Comparison of ENCODE assay signal across 1 cellular context in the genomic region with DNA sequence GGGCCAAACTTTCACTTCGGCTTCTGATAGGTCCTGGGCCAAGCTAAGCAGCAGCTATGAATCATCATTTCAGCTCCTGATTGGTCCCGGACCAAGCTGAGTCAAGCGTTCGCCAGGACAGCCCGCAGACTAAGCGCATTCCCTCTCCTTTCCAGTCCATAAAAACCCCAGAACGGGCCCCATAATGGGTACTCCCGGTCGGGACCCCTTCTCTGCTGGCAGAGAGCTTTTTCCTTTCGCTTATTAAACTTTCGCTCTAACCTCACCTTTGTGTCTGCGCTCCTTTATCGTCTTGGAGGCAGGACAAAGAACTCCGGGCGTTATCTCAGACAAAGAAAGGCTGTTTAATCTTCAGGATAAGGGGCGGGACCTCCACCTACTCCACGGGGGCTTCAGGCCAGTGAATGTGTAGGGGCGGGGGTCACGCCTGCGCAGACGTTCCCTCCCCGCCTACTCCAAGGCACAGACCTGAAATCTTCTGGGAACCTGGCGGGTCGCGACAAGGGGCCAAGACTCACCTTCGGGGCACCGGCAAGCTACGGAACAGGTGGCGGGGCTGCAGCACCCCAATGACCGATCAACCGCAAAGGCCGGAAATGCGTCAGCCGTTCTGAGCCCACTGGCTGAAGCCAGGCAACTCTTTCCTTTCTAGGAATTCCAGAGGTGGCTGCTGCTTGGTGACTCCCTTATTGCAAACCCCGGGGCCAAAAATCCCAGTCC.
TF ChIP-seq lines count a peak whose summit lies in the region.

TSS of gene ZSCAN31 (minus strand) at position 585 of the 720 bp plus-strand sequence. CDS start 6,465 bp downstream, outside the sequence.

TF ChIP-seq in K562, 482 proteins besides CTCF, POLR2A, EP300 and RAD21 (continued from another document and continues in another):
- TF ChIP-seq, protein P1, sequence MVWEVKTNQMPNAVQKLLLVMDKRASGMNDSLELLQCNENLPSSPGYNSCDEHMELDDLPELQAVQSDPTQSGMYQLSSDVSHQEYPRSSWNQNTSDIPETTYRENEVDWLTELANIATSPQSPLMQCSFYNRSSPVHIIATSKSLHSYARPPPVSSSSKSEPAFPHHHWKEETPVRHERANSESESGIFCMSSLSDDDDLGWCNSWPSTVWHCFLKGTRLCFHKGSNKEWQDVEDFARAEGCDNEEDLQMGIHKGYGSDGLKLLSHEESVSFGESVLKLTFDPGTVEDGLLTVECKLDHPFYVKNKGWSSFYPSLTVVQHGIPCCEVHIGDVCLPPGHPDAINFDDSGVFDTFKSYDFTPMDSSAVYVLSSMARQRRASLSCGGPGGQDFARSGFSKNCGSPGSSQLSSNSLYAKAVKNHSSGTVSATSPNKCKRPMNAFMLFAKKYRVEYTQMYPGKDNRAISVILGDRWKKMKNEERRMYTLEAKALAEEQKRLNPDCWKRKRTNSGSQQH (CRISPR knock-in tag; IDR thresholded peaks at IDR 0.05) = peak; percentile 54; the same call in 1 of the 2 replicates
- TF ChIP-seq THAP7 (CRISPR knock-in tag; IDR thresholded peaks at IDR 0.05) (peak; percentile 37; the same call in 1 of the 2 replicates), MEF2A (IDR thresholded peaks at IDR 0.05; ENCODE audit: control insufficient read depth, low read depth, low read length) (0 out of 2 replicates have a peak, but pooled peaks have one; percentile 14), ZNF436 (CRISPR knock-in tag; IDR thresholded peaks at IDR 0.05) (peak; percentile 68), SP2 (IDR thresholded peaks at IDR 0.05; ENCODE audit: extremely low read depth, low read depth, low read length, poor library complexity, severe bottlenecking) (peak; percentile 27), TSHZ1 (CRISPR knock-in tag; IDR thresholded peaks at IDR 0.05) (no peak), EGR1 (conservative IDR thresholded peaks at IDR 0.05) (peak; percentile 91), TBP (optimal IDR thresholded peaks at IDR 0.05; ENCODE audit: low read depth, low read length) (peak; percentile 93), MLX (CRISPR knock-in tag; conservative IDR thresholded peaks at IDR 0.05) (peak in 1 of 2 experiments; percentile 87; a peak in 1 of 4 replicates), HNRNPL (IDR thresholded peaks at IDR 0.05; ENCODE audit: low read depth, low read length) (peak; percentile 36; the same call in 1 of the 2 replicates), IRF9 (tag; IDR thresholded peaks at IDR 0.05) (no peak), TRIM28 (IDR thresholded peaks at IDR 0.05) (no peak), ZBTB12 (CRISPR knock-in tag; IDR thresholded peaks at IDR 0.05) (peak; percentile 50; the same call in 1 of the 2 replicates), MAZ (CRISPR knock-in tag; conservative IDR thresholded peaks at IDR 0.05 in 1 of 2, IDR thresholded peaks at IDR 0.05 in 1 of 2) (peak; percentile 35 to 91; a peak in 3 of 4 replicates), HMG20A (CRISPR knock-in tag; conservative IDR thresholded peaks at IDR 0.05) (no peak), NRF1 (conservative IDR thresholded peaks at IDR 0.05 in 1 of 2, IDR thresholded peaks at IDR 0.05 in 1 of 2) (peak; percentile 94 to 95), JUND (IDR thresholded peaks at IDR 0.05; ENCODE audit: borderline replicate concordance, low read depth, low read length) (peak; percentile 95), JUND (tag; IDR thresholded peaks at IDR 0.05; ENCODE audit: borderline replicate concordance, low read depth, low read length) (peak; percentile 96), ETS1 (conservative IDR thresholded peaks at IDR 0.05; ENCODE audit: control insufficient read depth, low read depth, low read length) (peak; percentile 84; the same call in 1 of the 2 replicates), FOSL1 (tag; conservative IDR thresholded peaks at IDR 0.05) (peak; percentile 99), SMC3 (conservative IDR thresholded peaks at IDR 0.05; ENCODE audit: insufficient read depth, low read depth, low read length) (0 out of 2 replicates have a peak, but pooled peaks have one; percentile 16), POLR2AphosphoS2 (IDR thresholded peaks at IDR 0.05; ENCODE audit: low read length) (no peak; the same call in 1 of the 2 replicates), SIRT6 (IDR thresholded peaks at IDR 0.05; ENCODE audit: low read depth, low read length) (peak; percentile 72), XRCC5 (IDR thresholded peaks at IDR 0.05; ENCODE audit: low read depth, low read length) (no peak), SMARCA4 (IDR thresholded peaks at IDR 0.05) (no peak), SRSF1 (IDR thresholded peaks at IDR 0.05; ENCODE audit: low read depth, low read length) (no peak), ATF1 (CRISPR knock-in tag; IDR thresholded peaks at IDR 0.05) (no peak), ATF1 (tag; IDR thresholded peaks at IDR 0.05) (peak; percentile 84), ZNF444 (CRISPR knock-in tag; IDR thresholded peaks at IDR 0.05) (0 out of 2 replicates have a peak, but pooled peaks have one; percentile 15)
- TF ChIP-seq, protein P2, sequence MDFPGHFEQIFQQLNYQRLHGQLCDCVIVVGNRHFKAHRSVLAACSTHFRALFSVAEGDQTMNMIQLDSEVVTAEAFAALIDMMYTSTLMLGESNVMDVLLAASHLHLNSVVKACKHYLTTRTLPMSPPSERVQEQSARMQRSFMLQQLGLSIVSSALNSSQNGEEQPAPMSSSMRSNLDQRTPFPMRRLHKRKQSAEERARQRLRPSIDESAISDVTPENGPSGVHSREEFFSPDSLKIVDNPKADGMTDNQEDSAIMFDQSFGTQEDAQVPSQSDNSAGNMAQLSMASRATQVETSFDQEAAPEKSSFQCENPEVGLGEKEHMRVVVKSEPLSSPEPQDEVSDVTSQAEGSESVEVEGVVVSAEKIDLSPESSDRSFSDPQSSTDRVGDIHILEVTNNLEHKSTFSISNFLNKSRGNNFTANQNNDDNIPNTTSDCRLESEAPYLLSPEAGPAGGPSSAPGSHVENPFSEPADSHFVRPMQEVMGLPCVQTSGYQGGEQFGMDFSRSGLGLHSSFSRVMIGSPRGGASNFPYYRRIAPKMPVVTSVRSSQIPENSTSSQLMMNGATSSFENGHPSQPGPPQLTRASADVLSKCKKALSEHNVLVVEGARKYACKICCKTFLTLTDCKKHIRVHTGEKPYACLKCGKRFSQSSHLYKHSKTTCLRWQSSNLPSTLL (IDR thresholded peaks at IDR 0.05) = no peak
- TF ChIP-seq, protein P3, sequence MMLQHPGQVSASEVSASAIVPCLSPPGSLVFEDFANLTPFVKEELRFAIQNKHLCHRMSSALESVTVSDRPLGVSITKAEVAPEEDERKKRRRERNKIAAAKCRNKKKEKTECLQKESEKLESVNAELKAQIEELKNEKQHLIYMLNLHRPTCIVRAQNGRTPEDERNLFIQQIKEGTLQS (IDR thresholded peaks at IDR 0.05) = peak; percentile 90
- TF ChIP-seq, protein P3 (CRISPR knock-in tag; conservative IDR thresholded peaks at IDR 0.05) = 0 out of 2 replicates have a peak, but pooled peaks have one; percentile 47
- TF ChIP-seq, protein P4, sequence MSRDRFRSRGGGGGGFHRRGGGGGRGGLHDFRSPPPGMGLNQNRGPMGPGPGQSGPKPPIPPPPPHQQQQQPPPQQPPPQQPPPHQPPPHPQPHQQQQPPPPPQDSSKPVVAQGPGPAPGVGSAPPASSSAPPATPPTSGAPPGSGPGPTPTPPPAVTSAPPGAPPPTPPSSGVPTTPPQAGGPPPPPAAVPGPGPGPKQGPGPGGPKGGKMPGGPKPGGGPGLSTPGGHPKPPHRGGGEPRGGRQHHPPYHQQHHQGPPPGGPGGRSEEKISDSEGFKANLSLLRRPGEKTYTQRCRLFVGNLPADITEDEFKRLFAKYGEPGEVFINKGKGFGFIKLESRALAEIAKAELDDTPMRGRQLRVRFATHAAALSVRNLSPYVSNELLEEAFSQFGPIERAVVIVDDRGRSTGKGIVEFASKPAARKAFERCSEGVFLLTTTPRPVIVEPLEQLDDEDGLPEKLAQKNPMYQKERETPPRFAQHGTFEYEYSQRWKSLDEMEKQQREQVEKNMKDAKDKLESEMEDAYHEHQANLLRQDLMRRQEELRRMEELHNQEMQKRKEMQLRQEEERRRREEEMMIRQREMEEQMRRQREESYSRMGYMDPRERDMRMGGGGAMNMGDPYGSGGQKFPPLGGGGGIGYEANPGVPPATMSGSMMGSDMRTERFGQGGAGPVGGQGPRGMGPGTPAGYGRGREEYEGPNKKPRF (IDR thresholded peaks at IDR 0.05; ENCODE audit: low read depth, low read length) = no peak
- TF ChIP-seq, protein P5, sequence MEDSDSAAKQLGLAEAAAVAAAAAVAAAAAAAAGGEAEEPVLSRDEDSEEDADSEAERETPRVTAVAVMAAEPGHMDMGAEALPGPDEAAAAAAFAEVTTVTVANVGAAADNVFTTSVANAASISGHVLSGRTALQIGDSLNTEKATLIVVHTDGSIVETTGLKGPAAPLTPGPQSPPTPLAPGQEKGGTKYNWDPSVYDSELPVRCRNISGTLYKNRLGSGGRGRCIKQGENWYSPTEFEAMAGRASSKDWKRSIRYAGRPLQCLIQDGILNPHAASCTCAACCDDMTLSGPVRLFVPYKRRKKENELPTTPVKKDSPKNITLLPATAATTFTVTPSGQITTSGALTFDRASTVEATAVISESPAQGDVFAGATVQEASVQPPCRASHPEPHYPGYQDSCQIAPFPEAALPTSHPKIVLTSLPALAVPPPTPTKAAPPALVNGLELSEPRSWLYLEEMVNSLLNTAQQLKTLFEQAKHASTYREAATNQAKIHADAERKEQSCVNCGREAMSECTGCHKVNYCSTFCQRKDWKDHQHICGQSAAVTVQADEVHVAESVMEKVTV (CRISPR knock-in tag; IDR thresholded peaks at IDR 0.05) = peak; percentile 25
- TF ChIP-seq, protein P6, sequence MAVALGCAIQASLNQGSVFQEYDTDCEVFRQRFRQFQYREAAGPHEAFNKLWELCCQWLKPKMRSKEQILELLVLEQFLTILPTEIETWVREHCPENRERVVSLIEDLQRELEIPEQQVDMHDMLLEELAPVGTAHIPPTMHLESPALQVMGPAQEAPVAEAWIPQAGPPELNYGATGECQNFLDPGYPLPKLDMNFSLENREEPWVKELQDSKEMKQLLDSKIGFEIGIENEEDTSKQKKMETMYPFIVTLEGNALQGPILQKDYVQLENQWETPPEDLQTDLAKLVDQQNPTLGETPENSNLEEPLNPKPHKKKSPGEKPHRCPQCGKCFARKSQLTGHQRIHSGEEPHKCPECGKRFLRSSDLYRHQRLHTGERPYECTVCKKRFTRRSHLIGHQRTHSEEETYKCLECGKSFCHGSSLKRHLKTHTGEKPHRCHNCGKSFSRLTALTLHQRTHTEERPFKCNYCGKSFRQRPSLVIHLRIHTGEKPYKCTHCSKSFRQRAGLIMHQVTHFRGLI (CRISPR knock-in tag; IDR thresholded peaks at IDR 0.05) = 0 out of 2 replicates have a peak, but pooled peaks have one; percentile 46
